ENCODE assay signal across 1 cellular context in the genomic region with DNA sequence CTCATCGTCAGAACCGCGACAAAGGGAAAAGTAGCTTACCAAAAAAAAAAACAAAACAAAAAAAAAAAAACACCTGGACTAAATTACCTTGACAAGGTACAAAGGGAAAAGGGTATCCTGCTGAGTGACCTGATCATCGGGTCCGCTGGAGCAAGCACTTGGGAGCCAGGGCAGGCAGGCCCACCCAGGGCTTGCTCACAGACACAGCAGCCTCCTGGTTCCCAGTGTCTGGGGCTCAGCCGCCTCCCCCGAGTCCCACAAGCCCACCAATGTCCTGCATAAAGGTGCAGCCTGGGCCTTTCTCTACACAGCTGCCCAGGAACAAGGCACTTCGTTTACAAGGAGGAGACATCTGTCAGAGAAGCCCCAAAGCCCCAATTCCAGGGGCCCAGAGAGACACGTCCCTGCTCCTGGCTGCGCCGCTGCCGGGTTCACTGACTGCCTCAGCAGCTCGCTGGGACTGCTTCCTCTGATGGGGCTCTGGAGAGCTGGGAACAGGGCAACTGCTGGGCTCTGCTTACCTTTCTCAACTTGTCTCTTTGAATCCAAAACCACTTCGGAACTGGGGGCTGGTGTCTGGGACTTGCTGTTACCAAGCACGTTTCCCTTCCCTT.
TF ChIP-seq lines count a peak whose summit lies in the region.

No MANE protein-coding gene starts in this region.

TF ChIP-seq in endothelial cell of umbilical vein, 7 proteins besides CTCF, POLR2A, EP300 and RAD21 (continued from another document):
- TF ChIP-seq EZH2 (IDR thresholded peaks at IDR 0.05; ENCODE audit: borderline replicate concordance, low read depth, low read length, severe bottlenecking) (no peak), GATA2 (IDR thresholded peaks at IDR 0.05; ENCODE audit: insufficient read depth, insufficient read length, low read depth, low read length) (no peak), POLR2AphosphoS5 (IDR thresholded peaks at IDR 0.05; ENCODE audit: insufficient read depth, low read depth, low read length) (no peak), FOS (IDR thresholded peaks at IDR 0.05; ENCODE audit: borderline replicate concordance, insufficient read depth, low read length) (no peak)
